17 cellular contexts compared by ENCODE assay signal in the genomic region with DNA sequence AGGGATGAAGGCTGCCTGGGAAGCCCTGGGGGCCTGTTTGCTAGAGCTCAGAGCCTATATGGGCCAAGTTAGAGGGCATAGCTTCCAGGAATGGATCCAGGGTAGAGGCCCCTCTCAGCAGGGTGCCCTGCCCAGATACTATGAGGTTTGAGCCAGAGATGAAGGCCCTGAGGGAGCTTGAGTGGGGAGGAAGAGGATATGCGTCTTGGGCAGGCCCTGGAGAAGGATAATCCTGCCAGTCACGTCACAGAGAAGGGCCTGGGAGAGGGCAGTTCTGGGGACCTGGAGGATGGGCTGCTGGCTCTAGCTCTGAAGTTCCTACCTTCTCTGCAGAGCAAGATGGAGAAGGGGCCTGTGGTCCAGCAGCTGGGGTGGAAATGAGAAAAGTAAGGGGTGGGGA. TPM values are rescaled to one million over a fixed set of nuclear protein-coding genes. Genes with fewer than 3 reads are reported as not detected.
DNase-seq lines count a peak whose midpoint lies in the region; ATAC-seq and TF ChIP-seq lines count a peak whose summit lies in the region.
"Had no signal": no experiment of that assay in that cellular context is flagged by ENCODE, and none has a peak within 500 bp of the region (broad histone marks: within the 10 kb centered on the region; RNA-seq: fewer than 3 reads in every experiment).

No MANE protein-coding gene starts in this region.

- DNase-seq in CD4-positive, CD25-positive, alpha-beta regulatory T cell: no peak
- DNase-seq in endodermal cell (peak; percentile 50), NCI-H1417 treated with DMSO at 0.1 percent for 48 hours (lab: John Stamatoyannopoulos, UW) (no peak), dorsolateral prefrontal cortex (no peak)
- DNase-seq: activated CD8-positive, alpha-beta T cell treated with anti-CD3 and anti-CD28 coated beads for 36 hours; activated effector memory CD4-positive, alpha-beta T cell treated with anti-CD3 and anti-CD28 coated beads, Interleukin-2, amount 50 U/mL, for 16 hours; effector CD4-positive, alpha-beta T cell; left lung; NCI-H1048; NCI-H2171; stimulated activated naive CD4-positive, alpha-beta T cell treated with Interleukin-2 at 50 U/mL for 16 hours had no signal

- no peak overlapping the region for H3K27ac ChIP-seq in CD4-positive, CD25-positive, alpha-beta regulatory T cell (ENCODE audit: insufficient read depth, low read length, poor library complexity, severe bottlenecking)
- H3K27ac ChIP-seq in endodermal cell (ENCODE audit: low read depth, low read length) (no peak overlapping the region), dorsolateral prefrontal cortex (no peak overlapping the region)
- H3K27ac ChIP-seq: left lung, neutrophil, SJSA1 had no signal

- no peaks in the 10 kb centered on the region for H3K9me3 Mint-ChIP-seq in CD4-positive, CD25-positive, alpha-beta regulatory T cell
- no peaks in the 10 kb centered on the region for H3K9me3 Mint-ChIP-seq in IgD-negative memory B cell
- no peaks in the 10 kb centered on the region for H3K9me3 Mint-ChIP-seq in endodermal cell
- no peaks in the 10 kb centered on the region for H3K9me3 Mint-ChIP-seq in nephron
- H3K9me3 Mint-ChIP-seq: activated CD8-positive, alpha-beta T cell treated with anti-CD3 and anti-CD28 coated beads for 36 hours had no signal

- no peak overlapping the region for H3K9ac ChIP-seq in endodermal cell (ENCODE audit: extremely low read depth, low read length, poor library complexity, severe bottlenecking)

- H3K27me3 Mint-ChIP-seq in CD4-positive, CD25-positive, alpha-beta regulatory T cell: peaks cover 8% of the 10 kb centered on the region
- H3K27me3 Mint-ChIP-seq in IgD-negative memory B cell (peaks cover 5% of the 10 kb centered on the region), endodermal cell (ENCODE audit: insufficient read depth) (peaks cover 54% of the 10 kb centered on the region), nephron (ENCODE audit: low read depth) (peaks cover 6% of the 10 kb centered on the region)

- peaks cover 22% of the 10 kb centered on the region for H3K4me1 ChIP-seq in CD4-positive, CD25-positive, alpha-beta regulatory T cell (ENCODE audit: control insufficient read depth, insufficient read depth, low read length, poor library complexity, severe bottlenecking)
- peaks cover 12% of the 10 kb centered on the region for H3K4me1 ChIP-seq in endodermal cell (ENCODE audit: control insufficient read depth, insufficient read depth, low read length)

- no peak for TF ChIP-seq CTCF in endodermal cell (conservative IDR thresholded peaks at IDR 0.05)
- no peak for TF ChIP-seq CTCF in nephron (IDR thresholded peaks at IDR 0.05; ENCODE audit: unreplicated experiment in 3 of 3)
- no peak for TF ChIP-seq CTCF in dorsolateral prefrontal cortex (IDR thresholded peaks at IDR 0.05 in 54 of 56, conservative IDR thresholded peaks at IDR 0.05 in 2 of 56; ENCODE audit: low read depth in 1 of 56, partially characterized antibody in 56 of 56)

- H3K27ac Mint-ChIP-seq in CD4-positive, CD25-positive, alpha-beta regulatory T cell: no peak overlapping the region
- H3K27ac Mint-ChIP-seq in IgD-negative memory B cell: peak overlapping the region in 1 of 3 donors; percentile 90
- no peak overlapping the region for H3K27ac Mint-ChIP-seq in endodermal cell
- H3K27ac Mint-ChIP-seq in nephron: peak overlapping the region; percentile 83 to 95 (median 94)
- H3K27ac Mint-ChIP-seq: activated CD8-positive, alpha-beta T cell treated with anti-CD3 and anti-CD28 coated beads for 36 hours had no signal

- H3K4me3 ChIP-seq in CD4-positive, CD25-positive, alpha-beta regulatory T cell (ENCODE audit: low read depth, low read length): no peak overlapping the region
- H3K4me3 ChIP-seq in endodermal cell (ENCODE audit: low read length): no peak overlapping the region
- no peak overlapping the region for H3K4me3 ChIP-seq in dorsolateral prefrontal cortex
- H3K4me3 ChIP-seq: left lung, SJSA1 had no signal

- intact Hi-C loops in dorsolateral prefrontal cortex (cut with DNase I): no loop called here

- peaks cover 6 to 36% (median 15%) of the 10 kb centered on the region in 4 donors for H3K4me1 Mint-ChIP-seq in CD4-positive, CD25-positive, alpha-beta regulatory T cell
- H3K4me1 Mint-ChIP-seq in IgD-negative memory B cell (peaks cover 6 to 8% (median 6%) of the 10 kb centered on the region in 3 donors), endodermal cell (peaks cover 29% of the 10 kb centered on the region), nephron (peaks cover 55% of the 10 kb centered on the region)

- no peaks in the 10 kb centered on the region for H3K27me3 ChIP-seq in CD4-positive, CD25-positive, alpha-beta regulatory T cell (ENCODE audit: control insufficient read depth, insufficient read depth, low read length)
- H3K27me3 ChIP-seq in endodermal cell (ENCODE audit: control insufficient read depth, insufficient read depth, low read length, poor library complexity, severe bottlenecking): no peaks in the 10 kb centered on the region
- no peaks in the 10 kb centered on the region for H3K27me3 ChIP-seq in dorsolateral prefrontal cortex
- H3K27me3 ChIP-seq: SJSA1 had no signal

- peak overlapping the region; percentile 60 to 74 (median 66) for H3K4me3 Mint-ChIP-seq in CD4-positive, CD25-positive, alpha-beta regulatory T cell
- H3K4me3 Mint-ChIP-seq in IgD-negative memory B cell (peak overlapping the region in 3 of 4 donors; percentile 70 to 81 (median 77)), endodermal cell (no peak overlapping the region), nephron (peak overlapping the region; percentile 68 to 71 (median 70))
- H3K4me3 Mint-ChIP-seq: activated CD8-positive, alpha-beta T cell treated with anti-CD3 and anti-CD28 coated beads for 36 hours had no signal

- H3K9me3 ChIP-seq in CD4-positive, CD25-positive, alpha-beta regulatory T cell (ENCODE audit: control insufficient read depth in 2 of 2, low read length in 2 of 2): no peaks in the 10 kb centered on the region
- H3K9me3 ChIP-seq in endodermal cell (ENCODE audit: control insufficient read depth, low read length): no peaks in the 10 kb centered on the region
- H3K9me3 ChIP-seq: left lung, neutrophil, SJSA1 had no signal

- H3K36me3 Mint-ChIP-seq in CD4-positive, CD25-positive, alpha-beta regulatory T cell: no peaks in the 10 kb centered on the region
- H3K36me3 Mint-ChIP-seq in IgD-negative memory B cell (no peaks in the 10 kb centered on the region), endodermal cell (ENCODE audit: low read depth) (no peaks in the 10 kb centered on the region), nephron (ENCODE audit: low read depth) (peaks cover 4% of the 10 kb centered on the region)

- ATAC-seq in CD4-positive, CD25-positive, alpha-beta regulatory T cell (ENCODE audit: low read depth in 2 of 2): no peak
- ATAC-seq in HG02678 (IDR thresholded peaks at IDR 0.05; ENCODE audit: unreplicated experiment): no peak
- ATAC-seq in HG03196 (IDR thresholded peaks at IDR 0.05; ENCODE audit: unreplicated experiment): no peak
- ATAC-seq: activated CD8-positive, alpha-beta T cell treated with anti-CD3 and anti-CD28 coated beads for 36 hours; left lung had no signal

- H3K36me3 ChIP-seq in CD4-positive, CD25-positive, alpha-beta regulatory T cell (ENCODE audit: control insufficient read depth, insufficient read depth, low read length): no peaks in the 10 kb centered on the region
- no peaks in the 10 kb centered on the region for H3K36me3 ChIP-seq in endodermal cell (ENCODE audit: control insufficient read depth, insufficient read depth, low read length)
- H3K36me3 ChIP-seq: left lung, neutrophil, SJSA1 had no signal

- 69 to 79% methylated on average over 2 of the region's 2 CpGs for WGBS in endodermal cell (ENCODE audit: insufficient coverage in 1 of 2, insufficient read length in 1 of 2), 2 experiments

RNA-seq across cellular contexts. Expression of a gene that starts 5.9 kb away (rescaled TPM):
- 9.1 TPM for total RNA-seq in CD4-positive, CD25-positive, alpha-beta regulatory T cell
- 1 to 10 TPM in 2 of 4 donors, under 1 TPM in 2; 0.32 to 2.3 (median 0.83) TPM for polyA plus RNA-seq in CD4-positive, CD25-positive, alpha-beta regulatory T cell
- 0.39 TPM for polyA plus RNA-seq in IgD-negative memory B cell
- 10 to 100 TPM; 40.6 to 59.9 TPM for total RNA-seq in endodermal cell
- 57.5 TPM for polyA plus RNA-seq in endodermal cell (2013, experiment 1 of 2)
- polyA plus RNA-seq in endodermal cell (2013, experiment 2 of 2): 51.8 TPM
- 100 to 1,000 TPM in 45 of 120 experiments, 10 to 100 TPM in 75; 26.9 to 136 (median 93.2) TPM for total RNA-seq in dorsolateral prefrontal cortex

RNA-seq across cellular contexts. Expression of a gene that starts 23.5 kb away (rescaled TPM):
- total RNA-seq in CD4-positive, CD25-positive, alpha-beta regulatory T cell: 0.12 TPM
- not detected for polyA plus RNA-seq in CD4-positive, CD25-positive, alpha-beta regulatory T cell
- polyA plus RNA-seq in IgD-negative memory B cell: not detected
- 10 to 100 TPM; 52.8 to 58.6 TPM for total RNA-seq in endodermal cell
- polyA plus RNA-seq in endodermal cell (2013, experiment 1 of 2): 41.9 TPM
- polyA plus RNA-seq in endodermal cell (2013, experiment 2 of 2): 38.2 TPM
- 10 to 100 TPM; 22.3 to 85.6 (median 50.9) TPM for total RNA-seq in dorsolateral prefrontal cortex
- total RNA-seq: activated CD8-positive, alpha-beta T cell treated with anti-CD3 and anti-CD28 coated beads for 36 hours had no signal

RNA-seq across cellular contexts. Expression of a gene that starts 39.6 kb away (rescaled TPM):
- total RNA-seq in CD4-positive, CD25-positive, alpha-beta regulatory T cell: 96.3 TPM
- 10 to 100 TPM; 30.5 to 40.4 (median 34.7) TPM for polyA plus RNA-seq in CD4-positive, CD25-positive, alpha-beta regulatory T cell
- polyA plus RNA-seq in IgD-negative memory B cell: 51.8 TPM
- total RNA-seq in endodermal cell: 100 to 1,000 TPM in 1 of 2 donors, 10 to 100 TPM in 1; 98.5 to 108 TPM
- 61.8 TPM for polyA plus RNA-seq in endodermal cell (2013, experiment 1 of 2)
- 61.8 TPM for polyA plus RNA-seq in endodermal cell (2013, experiment 2 of 2)
- total RNA-seq in dorsolateral prefrontal cortex: 10 to 100 TPM; 43.5 to 81.2 (median 57.8) TPM

RNA-seq across cellular contexts. Expression of a gene that starts 53.3 kb away (rescaled TPM):
- total RNA-seq in CD4-positive, CD25-positive, alpha-beta regulatory T cell: 7.3 TPM
- polyA plus RNA-seq in CD4-positive, CD25-positive, alpha-beta regulatory T cell: under 1 TPM; 0.13 to 0.63 (median 0.42) TPM
- polyA plus RNA-seq in IgD-negative memory B cell: 2.6 TPM
- total RNA-seq in endodermal cell (10 to 100 TPM; 10.7 to 18.9 TPM), dorsolateral prefrontal cortex (100 to 1,000 TPM in 1 of 120 experiments, 10 to 100 TPM in 119; 15.3 to 117 (median 55.5) TPM)
- 21.7 TPM for polyA plus RNA-seq in endodermal cell (2013, experiment 1 of 2)
- 19.7 TPM for polyA plus RNA-seq in endodermal cell (2013, experiment 2 of 2)
- total RNA-seq: SJSA1 had no signal

Comparison
In these comparisons a context has a peak if more than half of its experiments do, and no peak if none do; other contexts are left out.
1. H3K27ac Mint-ChIP-seq: peak in nephron (3 of 3); none in CD4-positive, CD25-positive, alpha-beta regulatory T cell (0 of 3) and endodermal cell (single experiment).
2. RNA of a gene that starts 23.5 kb away (total RNA-seq): 52.8 to 58.6 TPM in endodermal cell and 22.3 to 85.6 TPM in dorsolateral prefrontal cortex; 0.12 TPM in CD4-positive, CD25-positive, alpha-beta regulatory T cell (single experiment); every median in the first group is over 10 times any median in the second.